ENCODE assay signal across 8 cellular contexts in the genomic region with DNA sequence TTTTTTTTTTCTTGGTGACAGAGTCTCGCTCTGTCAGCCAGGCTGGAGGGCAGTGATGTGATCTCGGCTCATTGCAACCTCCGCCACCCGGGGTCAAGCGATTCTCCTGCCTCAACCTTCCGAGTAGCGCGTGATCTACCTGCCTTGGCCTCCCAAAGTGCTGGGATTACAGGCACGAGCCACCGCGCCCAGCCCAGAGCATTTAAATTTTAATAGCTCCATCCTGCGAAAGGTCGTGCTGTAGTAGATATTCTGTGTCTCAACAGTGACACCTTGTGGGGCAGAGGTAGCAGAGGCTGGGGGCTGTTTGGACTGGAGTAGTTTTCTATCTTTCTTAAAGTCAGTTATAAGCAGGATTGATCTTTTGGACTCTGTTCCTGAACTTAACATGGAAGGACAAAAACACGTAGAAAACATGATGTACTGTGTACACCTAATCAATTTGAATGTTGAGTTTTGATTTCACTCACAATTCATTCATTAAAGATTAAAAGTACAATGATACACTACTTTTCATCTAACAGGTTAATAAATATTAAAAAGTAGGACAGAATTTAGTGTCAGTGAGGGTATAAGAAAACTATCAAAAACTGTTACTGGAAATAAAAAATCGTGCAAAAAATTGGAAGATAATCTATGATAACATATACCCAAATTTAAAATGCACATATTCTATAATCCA. TPM values are rescaled to one million over a fixed set of nuclear protein-coding genes. Genes with fewer than 3 reads are reported as not detected.
A peak's percentile ranks its signal among the peaks of the same experiment; 100 is the strongest.
DNase-seq lines count a peak whose midpoint lies in the region; ATAC-seq and TF ChIP-seq lines count a peak whose summit lies in the region.

No MANE protein-coding gene starts in this region.

- peak overlapping the region; percentile 63 for H3K4me2 ChIP-seq in neural cell (ENCODE audit: low read length)

- no peak for TF ChIP-seq POLR2A in Peyer's patch (IDR thresholded peaks at IDR 0.05)
- no peak for TF ChIP-seq POLR2A in suprapubic skin (IDR thresholded peaks at IDR 0.05)

- H3K9ac ChIP-seq in HUES48 (ENCODE audit: low read depth, low read length) (peak overlapping the region; percentile 18; the same call in 1 of the 2 replicates), neural cell (ENCODE audit: low read length) (peak overlapping the region; percentile 45)

- no peaks in the 10 kb centered on the region for H4K20me1 ChIP-seq in neural cell (ENCODE audit: insufficient read depth)

- H3K9me3 ChIP-seq in HUES48 (ENCODE audit: control insufficient read depth, insufficient read depth, low read length) (no peaks in the 10 kb centered on the region), Peyer's patch (no peaks in the 10 kb centered on the region), neural cell (ENCODE audit: low read length) (no peaks in the 10 kb centered on the region), suprapubic skin (no peaks in the 10 kb centered on the region)

- H3K27ac ChIP-seq in HUES48 (ENCODE audit: low read depth, low read length) (peak overlapping the region; percentile 17), Peyer's patch (no peak overlapping the region), neural cell (ENCODE audit: low read length) (no peak overlapping the region), suprapubic skin (no peak overlapping the region)

- H3K4me1 ChIP-seq in HUES48 (ENCODE audit: control insufficient read depth, insufficient read depth, low read length) (peaks cover 25% of the 10 kb centered on the region), Peyer's patch (no peaks in the 10 kb centered on the region), suprapubic skin (peaks cover 5% of the 10 kb centered on the region)

- 10% methylated on average over 15 of the region's 15 CpGs for WGBS in suprapubic skin

- TF ChIP-seq EP300 in neural cell (conservative IDR thresholded peaks at IDR 0.05; ENCODE audit: poor library complexity, severe bottlenecking) (no peak), suprapubic skin (IDR thresholded peaks at IDR 0.05) (no peak)

- ATAC-seq in GM21381 (IDR thresholded peaks at IDR 0.05; ENCODE audit: unreplicated experiment) = peak; percentile 90

- H3K9me2 ChIP-seq in neural cell (ENCODE audit: insufficient read depth, low read length) = no peaks in the 10 kb centered on the region

- H3K36me3 ChIP-seq in HUES48 (ENCODE audit: control insufficient read depth, insufficient read depth, low read length) (no peaks in the 10 kb centered on the region), Peyer's patch (no peaks in the 10 kb centered on the region), neural cell (ENCODE audit: insufficient read depth, low read length) (no peaks in the 10 kb centered on the region), suprapubic skin (no peaks in the 10 kb centered on the region)

- no peaks in the 10 kb centered on the region for H3F3A ChIP-seq in neural cell (ENCODE audit: insufficient read depth, low read length, poor library complexity, severe bottlenecking)

- H2AFZ ChIP-seq in neural cell (ENCODE audit: low read depth, low read length) = peak overlapping the region; percentile 52

- H3K4me3 ChIP-seq in HUES48 (ENCODE audit: low read depth, low read length) (0 out of 2 replicates have a peak overlapping the region, but pooled peaks have one; percentile 21), Peyer's patch (peak overlapping the region in 1 of 4 donors; percentile 9), fibroblast of pulmonary artery (replicated peaks; ENCODE audit: low read depth, low read length) (peak overlapping the region; percentile 41), neural cell (ENCODE audit: low read length) (peak overlapping the region; percentile 62), suprapubic skin (peak overlapping the region; percentile 31)

- DNase-seq in DMS114 treated with DMSO at 0.1 percent for 48 hours (lab: John Stamatoyannopoulos, UW; ENCODE audit: unreplicated experiment) (peak; percentile 53), Peyer's patch (peak; percentile 38 to 84 (median 65)), fibroblast of pulmonary artery (ENCODE audit: low read depth) (peak; percentile 83), suprapubic skin (ENCODE audit: low spot score in 2 of 2) (no peak)
- peak; percentile 7 to 34 for DNase-seq in activated T-helper 1 cell treated with anti-CD3 and anti-CD28 coated beads, Interleukin-2, amount 50 U/mL, for 16 hours (ENCODE audit: low read depth in 1 of 2, low spot score in 1 of 2)

- H3K79me2 ChIP-seq in neural cell (replicated peaks; ENCODE audit: insufficient read depth, low read length) = no peaks in the 10 kb centered on the region

- TF ChIP-seq CTCF in Peyer's patch (IDR thresholded peaks at IDR 0.05) = peak in 5 of 6 experiments; percentile 18 to 86 (median 73)
- TF ChIP-seq CTCF in fibroblast of pulmonary artery (IDR thresholded peaks at IDR 0.05; ENCODE audit: low read length, missing control alignments) = peak; percentile 92
- TF ChIP-seq CTCF in neural cell (IDR thresholded peaks at IDR 0.05; ENCODE audit: poor library complexity, severe bottlenecking) = peak; percentile 91
- TF ChIP-seq CTCF in suprapubic skin (IDR thresholded peaks at IDR 0.05) = peak; percentile 31 to 74

- H3K27me3 ChIP-seq in HUES48 (ENCODE audit: control insufficient read depth, insufficient read depth, low read length) = peaks cover 5% of the 10 kb centered on the region; the same call in 1 of the 2 replicates
- H3K27me3 ChIP-seq in Peyer's patch = no peaks in the 10 kb centered on the region
- H3K27me3 ChIP-seq in neural cell (ENCODE audit: insufficient read depth, low read depth, low read length) = no peaks in the 10 kb centered on the region
- no peaks in the 10 kb centered on the region for H3K27me3 ChIP-seq in suprapubic skin

- TF ChIP-seq RAD21 in neural cell (conservative IDR thresholded peaks at IDR 0.05) = peak; percentile 85

TF ChIP-seq in neural cell, 6 proteins besides CTCF, POLR2A, EP300 and RAD21:
- TF ChIP-seq SMC3 (conservative IDR thresholded peaks at IDR 0.05; ENCODE audit: poor library complexity) = peak; percentile 85
- no peak for TF ChIP-seq POLR2AphosphoS5 (IDR thresholded peaks at IDR 0.05)

RNA-seq across cellular contexts. Expression of a gene that starts 11.0 kb away (rescaled TPM):
- total RNA-seq in Peyer's patch = 100 to 1,000 TPM in 3 of 4 donors, 10 to 100 TPM in 1; 49.5 to 151 (median 136) TPM
- polyA plus RNA-seq in neural cell = 196 and 238 TPM in 2 replicates
- 199 and 279 TPM in 2 replicates for polyA minus RNA-seq in neural cell
- 100 to 1,000 TPM; 117 to 174 (median 135) TPM for total RNA-seq in suprapubic skin

Comparison
In these comparisons a context has a peak if more than half of its experiments do, and no peak if none do; other contexts are left out.
1. DNase-seq: peak in DMS114 treated with DMSO at 0.1 percent for 48 hours (single experiment), Peyer's patch (3 of 3), activated T-helper 1 cell treated with anti-CD3 and anti-CD28 coated beads, Interleukin-2, amount 50 U/mL, for 16 hours (2 of 2) and fibroblast of pulmonary artery (single experiment); none in suprapubic skin (0 of 2).
2. Peak in every context shown above with its lines, with median percentiles within 50 percentile points of each other: CTCF ChIP-seq.